Comparison of ENCODE assay signal across 17 cellular contexts in genomic region chr14:56100556-56100955, GRCh38. TPM values are rescaled to one million over a fixed set of nuclear protein-coding genes. Genes with fewer than 3 reads are reported as not detected.
DNase-seq lines count a peak whose midpoint lies in the region; ATAC-seq, FAIRE-seq and TF ChIP-seq lines count a peak whose summit lies in the region.
"Had no signal": no experiment of that assay in that cellular context is flagged by ENCODE, and none has a peak within 500 bp of the region (broad histone marks: within the 10 kb centered on the region; RNA-seq: fewer than 3 reads in every experiment).

No MANE protein-coding gene starts in this region.

- no peaks in the 10 kb centered on the region for H3K9me3 ChIP-seq in astrocyte (ENCODE audit: insufficient read depth, low read depth, low read length)
- H3K9me3 ChIP-seq in smooth muscle cell (replicated peaks; ENCODE audit: low read depth), result no peaks in the 10 kb centered on the region
- H3K9me3 ChIP-seq: BE2C, MG63 had no signal

- peaks cover 16% of the 10 kb centered on the region for H3F3A ChIP-seq in smooth muscle cell (ENCODE audit: low read depth)

- H3K36me3 ChIP-seq in astrocyte (ENCODE audit: insufficient read depth, low read length) (no peaks in the 10 kb centered on the region), smooth muscle cell (ENCODE audit: low read depth) (no peaks in the 10 kb centered on the region)
- H3K36me3 ChIP-seq: BE2C, MG63 had no signal

- H3K4me1 Mint-ChIP-seq in astrocyte (ENCODE audit: low read depth, unreplicated experiment), result peaks cover 32% of the 10 kb centered on the region
- H3K4me1 Mint-ChIP-seq: CD4-positive, alpha-beta memory T cell had no signal

- H3K4me3 ChIP-seq in astrocyte (ENCODE audit: insufficient read depth, low read depth, low read length) (no peak overlapping the region), fibroblast of the aortic adventitia (ENCODE audit: low read depth, low read length) (no peak overlapping the region), smooth muscle cell (no peak overlapping the region)
- H3K4me3 ChIP-seq: MG63, SK-N-MC had no signal

- 46% methylated on average over 3 of the region's 3 CpGs for WGBS in smooth muscle cell (ENCODE audit: low lambda C conversion rate)

- DNase-seq in GM03348 (ENCODE audit: low spot score), result peak; percentile 42
- DNase-seq in astrocyte (ENCODE audit: low read depth), result peak; percentile 65
- peak; percentile 52 for DNase-seq in fibroblast of the aortic adventitia (ENCODE audit: low read depth)
- DNase-seq in smooth muscle cell (lab: John Stamatoyannopoulos, UW; ENCODE audit: unreplicated experiment), result no peak
- DNase-seq in effector CD4-positive, alpha-beta T cell, result no peak
- DNase-seq in activated naive CD4-positive, alpha-beta T cell (lab: John Stamatoyannopoulos, UW), result no peak
- DNase-seq in NOMO-1 treated with dmso at 0.1 percent for 144 hours (lab: John Stamatoyannopoulos, UW; ENCODE audit: unreplicated experiment), result no peak
- DNase-seq: BE2C; CD4-positive, alpha-beta memory T cell; GOT3; MG63; NCI-H1105; NCI-H1694 treated with DMSO at 0.1 percent for 48 hours; NCI-H345; NCI-H526 treated with DMSO at 0.1 percent for 48 hours had no signal

- H3K79me2 ChIP-seq in astrocyte (ENCODE audit: insufficient read depth, low read length) (no peaks in the 10 kb centered on the region), smooth muscle cell (ENCODE audit: low read depth) (no peaks in the 10 kb centered on the region)

- H2AFZ ChIP-seq in astrocyte (ENCODE audit: low read depth, low read length) (no peak overlapping the region), smooth muscle cell (ENCODE audit: low read depth) (no peak overlapping the region)

- H3K9ac ChIP-seq in astrocyte (ENCODE audit: low read length) (no peak overlapping the region), smooth muscle cell (ENCODE audit: low read depth) (no peak overlapping the region)

- H3K4me1 ChIP-seq in astrocyte (ENCODE audit: insufficient read depth, low read length), result peaks cover 6% of the 10 kb centered on the region
- H3K4me1 ChIP-seq in smooth muscle cell (ENCODE audit: low read depth), result no peaks in the 10 kb centered on the region

- H3K4me2 ChIP-seq in astrocyte (ENCODE audit: low read length) (peak overlapping the region; percentile 12), smooth muscle cell (peak overlapping the region; percentile 53)

- no peaks in the 10 kb centered on the region for H3K9me3 Mint-ChIP-seq in astrocyte (ENCODE audit: unreplicated experiment)

- H3K27me3 ChIP-seq in astrocyte (ENCODE audit: insufficient read depth, low read length), result no peaks in the 10 kb centered on the region
- no peaks in the 10 kb centered on the region for H3K27me3 ChIP-seq in smooth muscle cell (ENCODE audit: low read depth)
- H3K27me3 ChIP-seq: MG63 had no signal

- TF ChIP-seq CTCF in astrocyte (IDR thresholded peaks at IDR 0.05; ENCODE audit: insufficient read depth, low read depth, low read length) (no peak), fibroblast of the aortic adventitia (IDR thresholded peaks at IDR 0.05; ENCODE audit: insufficient read depth, low read length) (no peak), smooth muscle cell (IDR thresholded peaks at IDR 0.05; ENCODE audit: borderline replicate concordance, insufficient read depth, poor library complexity, severe bottlenecking) (no peak)

- H3K36me3 Mint-ChIP-seq in astrocyte (ENCODE audit: low read depth, unreplicated experiment), result no peaks in the 10 kb centered on the region
- H3K36me3 Mint-ChIP-seq: CD4-positive, alpha-beta memory T cell had no signal

- H4K20me1 ChIP-seq in astrocyte (ENCODE audit: insufficient read depth, low read length), result no peaks in the 10 kb centered on the region
- H4K20me1 ChIP-seq in smooth muscle cell (ENCODE audit: low read depth), result no peaks in the 10 kb centered on the region

- peaks cover 2% of the 10 kb centered on the region for H3K27me3 Mint-ChIP-seq in astrocyte (ENCODE audit: low read depth, unreplicated experiment)

- H3K27ac ChIP-seq in astrocyte (ENCODE audit: low read depth, low read length) (no peak overlapping the region), smooth muscle cell (ENCODE audit: low read depth) (peak overlapping the region; percentile 8)
- H3K27ac ChIP-seq: SK-N-MC had no signal

- no peak for FAIRE-seq in astrocyte (lab: Jason Lieb, UNC)

- H3K27ac Mint-ChIP-seq in astrocyte (ENCODE audit: unreplicated experiment), result no peak overlapping the region
- H3K27ac Mint-ChIP-seq: CD4-positive, alpha-beta memory T cell had no signal

- ATAC-seq in GM21528 (IDR thresholded peaks at IDR 0.05; ENCODE audit: low FRiP score, unreplicated experiment), result no peak

- no peak overlapping the region for H3K4me3 Mint-ChIP-seq in astrocyte (ENCODE audit: unreplicated experiment)
- H3K4me3 Mint-ChIP-seq: CD4-positive, alpha-beta memory T cell had no signal

RNA-seq across cellular contexts. Expression of gene PELI2, which starts 17.7 kb away (rescaled TPM):
- 5.2 and 5.3 TPM in 2 replicates for total RNA-seq in astrocyte
- 5.9 and 14.0 TPM in 2 replicates for total RNA-seq in fibroblast of the aortic adventitia (ENCODE audit: low replicate concordance)
- total RNA-seq in smooth muscle cell, result 9.1 and 12.6 TPM in 2 replicates
- 3.3 and 4.6 TPM in 2 replicates for polyA plus RNA-seq in smooth muscle cell

Comparison
In these comparisons a context has a peak if more than half of its experiments do, and no peak if none do; other contexts are left out.
1. DNase-seq: peak in GM03348 (single experiment), astrocyte (single experiment) and fibroblast of the aortic adventitia (single experiment); none in smooth muscle cell (single experiment), effector CD4-positive, alpha-beta T cell (single experiment), activated naive CD4-positive, alpha-beta T cell (0 of 4) and NOMO-1 treated with dmso at 0.1 percent for 144 hours (single experiment).